Comparison of ENCODE assay signal across 8 cellular contexts in genomic region chr15:67836134-67836455, GRCh38. TPM values are rescaled to one million over a fixed set of nuclear protein-coding genes. Genes with fewer than 3 reads are reported as not detected.
DNase-seq lines count a peak whose midpoint lies in the region; ATAC-seq and TF ChIP-seq lines count a peak whose summit lies in the region.

No MANE protein-coding gene starts in this region.

- H3K4me2 ChIP-seq in MM.1S (ENCODE audit: low read depth, low read length) (peak overlapping the region; percentile 97), osteoblast (ENCODE audit: insufficient read depth, low read length) (peak overlapping the region; percentile 84)

- H3K27me3 ChIP-seq in CD8-positive, alpha-beta T cell (ENCODE audit: insufficient read depth, low read length), result peaks cover 34% of the 10 kb centered on the region
- H3K27me3 ChIP-seq in MM.1S (replicated peaks; ENCODE audit: insufficient read depth, low read length), result peaks cover 16% of the 10 kb centered on the region; the same call in 1 of the 2 replicates
- H3K27me3 ChIP-seq in osteoblast (ENCODE audit: insufficient read depth, low read length), result peaks cover 60% of the 10 kb centered on the region

- peaks cover 17% of the 10 kb centered on the region; the same call in 1 of the 2 replicates for H3F3A ChIP-seq in MM.1S (ENCODE audit: insufficient read depth, low read length)

- H2AFZ ChIP-seq in MM.1S (ENCODE audit: low read length), result peak overlapping the region; percentile 78
- H2AFZ ChIP-seq in osteoblast (ENCODE audit: low read length), result peak overlapping the region; percentile 70

- CTCF ChIA-PET in CD8-positive, alpha-beta T cell (lab: Charles Lee), result interaction anchor here (0.7 to 5.4 kb wide), 31 partner anchors 9 to 890 kb away, joined by 3 to 98 read pairs (median 4); partner anchors contain the start of genes C15orf61 and SKOR1

- H3K9ac ChIP-seq in MM.1S (ENCODE audit: low read length), result peak overlapping the region; percentile 33; the same call in 1 of the 2 replicates

- H3K79me2 ChIP-seq in MM.1S (ENCODE audit: low read length) (no peaks in the 10 kb centered on the region), osteoblast (ENCODE audit: insufficient read depth, low read length) (no peaks in the 10 kb centered on the region)

- no peak for TF ChIP-seq CTCF in CD8-positive, alpha-beta T cell (IDR thresholded peaks at IDR 0.05)
- no peak for TF ChIP-seq CTCF in MM.1S (IDR thresholded peaks at IDR 0.05; ENCODE audit: low read length)
- no peak for TF ChIP-seq CTCF in endothelial cell (IDR thresholded peaks at IDR 0.05; ENCODE audit: unreplicated experiment)
- TF ChIP-seq CTCF in osteoblast (IDR thresholded peaks at IDR 0.05; ENCODE audit: extremely low read depth, low read depth, low read length), result no peak

- no peaks in the 10 kb centered on the region for H3K9me3 ChIP-seq in CD8-positive, alpha-beta T cell (ENCODE audit: low read length)
- H3K9me3 ChIP-seq in MM.1S (replicated peaks; ENCODE audit: insufficient read depth, low read length), result no peaks in the 10 kb centered on the region
- no peaks in the 10 kb centered on the region for H3K9me3 ChIP-seq in osteoblast (ENCODE audit: low read depth, low read length)

- no peaks in the 10 kb centered on the region for H3K9me3 Mint-ChIP-seq in CD8-positive, alpha-beta T cell
- H3K9me3 Mint-ChIP-seq in endothelial cell (ENCODE audit: unreplicated experiment), result no peaks in the 10 kb centered on the region

- POLR2A ChIA-PET in CD8-positive, alpha-beta T cell (lab: Charles Lee), result interaction anchor here (2.2 kb wide), 1 partner anchor 52 kb away, joined by 10 read pairs; no protein-coding TSS in a partner anchor

- ATAC-seq in CD8-positive, alpha-beta T cell, result no peak
- ATAC-seq in HG03342 (IDR thresholded peaks at IDR 0.05; ENCODE audit: unreplicated experiment), result no peak
- ATAC-seq in HG03095 (IDR thresholded peaks at IDR 0.05; ENCODE audit: unreplicated experiment), result no peak

- peaks cover 2% of the 10 kb centered on the region for H3K36me3 Mint-ChIP-seq in CD8-positive, alpha-beta T cell
- H3K36me3 Mint-ChIP-seq in endothelial cell (ENCODE audit: low read depth, unreplicated experiment), result no peaks in the 10 kb centered on the region

- peak overlapping the region; percentile 61 for H3K4me3 ChIP-seq in CD8-positive, alpha-beta T cell (ENCODE audit: low read depth, low read length)
- peak overlapping the region; percentile 62 for H3K4me3 ChIP-seq in MM.1S (ENCODE audit: low read length)
- peak overlapping the region; percentile 64 for H3K4me3 ChIP-seq in osteoblast (ENCODE audit: insufficient read depth, low read length)

- intact Hi-C loops in CD8-positive, alpha-beta T cell (cut with DNase I, micrococcal nuclease), result loop anchor here (1.0 to 10.0 kb wide), 9 partner anchors 53 to 979 kb away; partner anchors contain the start of genes C15orf61 (in 2 of the 2), AAGAB (in 1 of the 2), IQCH (in 1 of the 2) and SMAD3 (in 1 of the 2)

- H3K9me2 ChIP-seq in MM.1S (replicated peaks; ENCODE audit: insufficient read depth, low read length), result no peaks in the 10 kb centered on the region

- peak overlapping the region; percentile 83 for H3K4me3 Mint-ChIP-seq in CD8-positive, alpha-beta T cell
- H3K4me3 Mint-ChIP-seq in endothelial cell (ENCODE audit: unreplicated experiment), result peak overlapping the region; percentile 42

- peaks cover 35% of the 10 kb centered on the region for H3K27me3 Mint-ChIP-seq in CD8-positive, alpha-beta T cell (ENCODE audit: low read depth)
- peaks cover 19% of the 10 kb centered on the region for H3K27me3 Mint-ChIP-seq in endothelial cell (ENCODE audit: unreplicated experiment)

- H3K4me1 ChIP-seq in CD8-positive, alpha-beta T cell (ENCODE audit: insufficient read depth, low read length), result peaks cover 47% of the 10 kb centered on the region
- H3K4me1 ChIP-seq in MM.1S (ENCODE audit: low read length) (peaks cover 5% of the 10 kb centered on the region; the same call in 1 of the 2 replicates), osteoblast (ENCODE audit: insufficient read depth, low read length) (peaks cover 25% of the 10 kb centered on the region)

- H4K20me1 ChIP-seq in MM.1S (ENCODE audit: insufficient read depth, low read length), result no peaks in the 10 kb centered on the region
- no peaks in the 10 kb centered on the region for H4K20me1 ChIP-seq in osteoblast (ENCODE audit: insufficient read depth, low read length)

- peaks cover 46% of the 10 kb centered on the region for H3K4me1 Mint-ChIP-seq in CD8-positive, alpha-beta T cell (ENCODE audit: low read depth)
- peaks cover 32% of the 10 kb centered on the region for H3K4me1 Mint-ChIP-seq in endothelial cell (ENCODE audit: unreplicated experiment)

- no peak overlapping the region for H3K27ac Mint-ChIP-seq in CD8-positive, alpha-beta T cell
- no peak overlapping the region for H3K27ac Mint-ChIP-seq in endothelial cell (ENCODE audit: unreplicated experiment)

- no peaks in the 10 kb centered on the region for H3K36me3 ChIP-seq in CD8-positive, alpha-beta T cell (ENCODE audit: insufficient read depth, low read length)
- no peaks in the 10 kb centered on the region for H3K36me3 ChIP-seq in MM.1S (replicated peaks; ENCODE audit: insufficient read depth, low read length)
- H3K36me3 ChIP-seq in osteoblast (ENCODE audit: insufficient read depth, low read length), result no peaks in the 10 kb centered on the region

- no peak overlapping the region for H3K27ac ChIP-seq in CD8-positive, alpha-beta T cell (ENCODE audit: low read depth, low read length)
- H3K27ac ChIP-seq in MM.1S (ENCODE audit: low read length), result no peak overlapping the region
- no peak overlapping the region for H3K27ac ChIP-seq in osteoblast (ENCODE audit: low read depth, low read length)

- DNase-seq in CD8-positive, alpha-beta T cell, result no peak
- DNase-seq in MM.1S (no peak), endothelial cell (ENCODE audit: low spot score) (no peak), osteoblast (ENCODE audit: insufficient read length, low spot score, missing footprints) (peak; percentile 86), COLO829 (ENCODE audit: low spot score) (no peak), DMS 273 (lab: John Stamatoyannopoulos, UW; ENCODE audit: unreplicated experiment) (no peak)

RNA-seq across cellular contexts. Expression of gene RNU6-1, which starts 3.8 kb away (rescaled TPM):
- not detected for total RNA-seq in CD8-positive, alpha-beta T cell
- total RNA-seq in endothelial cell (ENCODE audit: unreplicated experiment), result not detected
- total RNA-seq in osteoblast, result not detected in 2 replicates

RNA-seq across cellular contexts. Expression of gene SKOR1, which starts 10.8 kb away (rescaled TPM):
- total RNA-seq in CD8-positive, alpha-beta T cell, result 1 to 10 TPM; 1.8 to 2.3 TPM
- total RNA-seq in endothelial cell (ENCODE audit: unreplicated experiment) (0.21 TPM), osteoblast (0.29 and 0.36 TPM in 2 replicates)
